ENCODE assay signal across 19 cellular contexts in genomic region chr18:21979171-21979560, GRCh38.
DNase-seq lines count a peak whose midpoint lies in the region; ATAC-seq, FAIRE-seq and TF ChIP-seq lines count a peak whose summit lies in the region.
"Had no signal": no experiment of that assay in that cellular context is flagged by ENCODE, and none has a peak within 500 bp of the region (broad histone marks: within the 10 kb centered on the region; RNA-seq: fewer than 3 reads in every experiment).

No MANE protein-coding gene starts in this region.

- H3K4me3 ChIP-seq in HepG2 (replicated peaks in 1 of 3; ENCODE audit: insufficient read depth in 1 of 3, low read depth in 2 of 3, low read length in 3 of 3), result peak overlapping the region; percentile 44 to 63 (median 53)
- no peak overlapping the region for H3K4me3 ChIP-seq in right lobe of liver
- no peak overlapping the region for H3K4me3 ChIP-seq in hepatocyte
- H3K4me3 ChIP-seq: Peyer's patch, SJCRH30 had no signal

- TF ChIP-seq CTCF in HepG2 (CRISPR knock-in tag; IDR thresholded peaks at IDR 0.05), result no peak
- no peak for TF ChIP-seq CTCF in right lobe of liver (IDR thresholded peaks at IDR 0.05)
- no peak for TF ChIP-seq CTCF in hepatocyte (IDR thresholded peaks at IDR 0.05; ENCODE audit: poor library complexity)
- no peak for TF ChIP-seq CTCF in nephron progenitor cell (IDR thresholded peaks at IDR 0.05)

- H3K9me2 ChIP-seq in hepatocyte (replicated peaks; ENCODE audit: insufficient read depth), result no peaks in the 10 kb centered on the region

- peak; percentile 46 for FAIRE-seq in HepG2 (lab: Jason Lieb, UNC)
- FAIRE-seq: A204.1 had no signal

- BruUV-seq in HepG2 (replicated peaks; lab: Mats Ljungman, UMichigan), result no TSS peak

- H2AFZ ChIP-seq in HepG2 (ENCODE audit: low read length) (no peak overlapping the region), hepatocyte (peak overlapping the region; percentile 47)

- POLR2A ChIA-PET in HepG2 (lab: Yijun Ruan, JAX), result no interaction called here

- ATAC-seq in HepG2, result peak; percentile 52
- no peak for ATAC-seq in right lobe of liver
- no peak for ATAC-seq in HG03135 (IDR thresholded peaks at IDR 0.05; ENCODE audit: unreplicated experiment)
- ATAC-seq: T-cell had no signal

- H3K4me2 ChIP-seq in HepG2 (ENCODE audit: low read depth, low read length), result peak overlapping the region; percentile 91
- H3K4me2 ChIP-seq in hepatocyte, result peak overlapping the region; percentile 62

- peaks cover 54% of the 10 kb centered on the region for H3K4me1 Mint-ChIP-seq in nephron progenitor cell
- H3K4me1 Mint-ChIP-seq: B cell, CD14-positive monocyte, T-cell had no signal

- H3K9me3 ChIP-seq in HepG2 (ENCODE audit: low read length) (no peaks in the 10 kb centered on the region), right lobe of liver (peaks cover 0 to 2% (median 0%) of the 10 kb centered on the region in 4 donors), hepatocyte (ENCODE audit: low read depth) (no peaks in the 10 kb centered on the region)
- H3K9me3 ChIP-seq: Peyer's patch, SJCRH30 had no signal

- H3K27ac ChIP-seq in HepG2 (ENCODE audit: extremely low read length, insufficient read depth, low read length) (peak overlapping the region; percentile 46), right lobe of liver (no peak overlapping the region), hepatocyte (peak overlapping the region; percentile 88)
- H3K27ac ChIP-seq: Peyer's patch, SJCRH30 had no signal

- peak overlapping the region; percentile 45 for H3K4me3 Mint-ChIP-seq in nephron progenitor cell
- H3K4me3 Mint-ChIP-seq: B cell, CD14-positive monocyte, T-cell had no signal

- H3K36me3 ChIP-seq in HepG2 (replicated peaks in 1 of 2; ENCODE audit: control insufficient read depth in 1 of 2, insufficient read depth in 2 of 2, low read length in 2 of 2) (no peaks in the 10 kb centered on the region), right lobe of liver (no peaks in the 10 kb centered on the region), hepatocyte (replicated peaks; ENCODE audit: insufficient read depth, low read depth) (no peaks in the 10 kb centered on the region)
- H3K36me3 ChIP-seq: Peyer's patch, SJCRH30 had no signal

- intact Hi-C loops in HepG2 (cut with micrococcal nuclease; ENCODE audit: unreplicated experiment), result no loop called here
- intact Hi-C loops in right lobe of liver (cut with DNase I), result no loop called here

- H3K4me1 ChIP-seq in HepG2 (ENCODE audit: insufficient read depth, low read length) (peaks cover 40% of the 10 kb centered on the region), right lobe of liver (peaks cover 0 to 14% (median 7%) of the 10 kb centered on the region in 4 donors), hepatocyte (ENCODE audit: insufficient read depth) (peaks cover 7% of the 10 kb centered on the region)
- H3K4me1 ChIP-seq: Peyer's patch, SJCRH30 had no signal

- CTCF ChIA-PET in HepG2 (lab: Yijun Ruan, JAX; ENCODE audit: low intra/inter-chr PET ratio, low total read pairs), result no interaction called here

- in situ Hi-C loops in HepG2 (cut with HindIII; ENCODE audit: extremely low pct_ligation_motif_present, low pct_unique_long_range_greater_than_20kb), result no loop called here

- peaks cover 2% of the 10 kb centered on the region for H3K27me3 Mint-ChIP-seq in nephron progenitor cell (ENCODE audit: low read depth, poor library complexity)
- H3K27me3 Mint-ChIP-seq: B cell had no signal

- TF ChIP-seq POLR2A in HepG2 (IDR thresholded peaks at IDR 0.05; ENCODE audit: insufficient read depth in 1 of 2, low read depth in 2 of 2, low read length in 2 of 2) (no peak), right lobe of liver (IDR thresholded peaks at IDR 0.05) (no peak)

- no peak for TF ChIP-seq RAD21 in HepG2 (CRISPR knock-in tag; IDR thresholded peaks at IDR 0.05)

- H3K27me3 ChIP-seq in HepG2 (ENCODE audit: control insufficient read depth in 1 of 2, insufficient read depth in 2 of 2, low read length in 2 of 2) (no peaks in the 10 kb centered on the region), right lobe of liver (no peaks in the 10 kb centered on the region), hepatocyte (no peaks in the 10 kb centered on the region)
- H3K27me3 ChIP-seq: Peyer's patch, SJCRH30 had no signal

- peak overlapping the region; percentile 37; the same call in 1 of the 2 replicates for H3K9ac ChIP-seq in HepG2 (ENCODE audit: insufficient read depth, low read depth, low read length)

- DNase-seq in HepG2 (ENCODE audit: low spot score), result peak; percentile 75
- no peak for DNase-seq in right lobe of liver
- peak; percentile 49 for DNase-seq in hepatocyte (ENCODE audit: low spot score)
- peak; percentile 48 for DNase-seq in nephron progenitor cell
- no peak for DNase-seq in hepatic stellate cell (ENCODE audit: low spot score)
- no peak for DNase-seq in SIG-M5 treated with dmso at 0.1 percent for 504 hours (lab: John Stamatoyannopoulos, UW; ENCODE audit: unreplicated experiment)
- DNase-seq: EL, HCEC 1CT, Kasumi-1, NCI-H187 treated with DMSO at 0.1 percent for 48 hours, NCI-H2107, NCI-H510A, Peyer's patch, SJCRH30, T-cell had no signal

- peaks cover 11% of the 10 kb centered on the region for H3K36me3 Mint-ChIP-seq in nephron progenitor cell (ENCODE audit: low read depth)
- H3K36me3 Mint-ChIP-seq: CD14-positive monocyte, T-cell had no signal

- 5% methylated on average over 3 of the region's 4 CpGs for WGBS in HepG2 (ENCODE audit: low lambda C conversion rate)
- 85% methylated on average over 4 of the region's 4 CpGs for WGBS in right lobe of liver (ENCODE audit: insufficient coverage, low coverage, low lambda C conversion rate, missing lambda C conversion rate)
- 26% methylated on average over 4 of the region's 4 CpGs for WGBS in hepatocyte (ENCODE audit: low lambda C conversion rate, missing lambda C conversion rate)

- H3K9me3 Mint-ChIP-seq in nephron progenitor cell, result peaks cover 21% of the 10 kb centered on the region

- peak overlapping the region; percentile 95 for H3K27ac Mint-ChIP-seq in nephron progenitor cell
- H3K27ac Mint-ChIP-seq: B cell, CD14-positive monocyte, T-cell had no signal

- TF ChIP-seq EP300 in HepG2 (IDR thresholded peaks at IDR 0.05; ENCODE audit: low read depth in 2 of 2, low read length in 2 of 2), result no peak; a peak in 1 of 4 replicates
- TF ChIP-seq EP300 in HepG2 (CRISPR knock-in tag; IDR thresholded peaks at IDR 0.05; ENCODE audit: borderline replicate concordance), result no peak

- no peaks in the 10 kb centered on the region for H3K79me2 ChIP-seq in HepG2 (ENCODE audit: insufficient read depth, low read length)
- no peaks in the 10 kb centered on the region for H3K79me2 ChIP-seq in hepatocyte

- H4K20me1 ChIP-seq in HepG2 (ENCODE audit: insufficient read depth, low read length) (no peaks in the 10 kb centered on the region), hepatocyte (ENCODE audit: insufficient read depth, poor library complexity, severe bottlenecking) (no peaks in the 10 kb centered on the region)

TF ChIP-seq in HepG2, 621 proteins besides CTCF, POLR2A, EP300 and RAD21 (continues in another document):
- no peak for TF ChIP-seq ZNF777 (CRISPR knock-in tag; IDR thresholded peaks at IDR 0.05)
- TF ChIP-seq, protein P1, sequence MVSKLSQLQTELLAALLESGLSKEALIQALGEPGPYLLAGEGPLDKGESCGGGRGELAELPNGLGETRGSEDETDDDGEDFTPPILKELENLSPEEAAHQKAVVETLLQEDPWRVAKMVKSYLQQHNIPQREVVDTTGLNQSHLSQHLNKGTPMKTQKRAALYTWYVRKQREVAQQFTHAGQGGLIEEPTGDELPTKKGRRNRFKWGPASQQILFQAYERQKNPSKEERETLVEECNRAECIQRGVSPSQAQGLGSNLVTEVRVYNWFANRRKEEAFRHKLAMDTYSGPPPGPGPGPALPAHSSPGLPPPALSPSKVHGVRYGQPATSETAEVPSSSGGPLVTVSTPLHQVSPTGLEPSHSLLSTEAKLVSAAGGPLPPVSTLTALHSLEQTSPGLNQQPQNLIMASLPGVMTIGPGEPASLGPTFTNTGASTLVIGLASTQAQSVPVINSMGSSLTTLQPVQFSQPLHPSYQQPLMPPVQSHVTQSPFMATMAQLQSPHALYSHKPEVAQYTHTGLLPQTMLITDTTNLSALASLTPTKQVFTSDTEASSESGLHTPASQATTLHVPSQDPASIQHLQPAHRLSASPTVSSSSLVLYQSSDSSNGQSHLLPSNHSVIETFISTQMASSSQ (IDR thresholded peaks at IDR 0.05; ENCODE audit: low read depth), result no peak
- TF ChIP-seq, protein P1 (CRISPR knock-in tag; IDR thresholded peaks at IDR 0.05; ENCODE audit: borderline replicate concordance), result no peak
- no peak for TF ChIP-seq SOX13 (IDR thresholded peaks at IDR 0.05)
- TF ChIP-seq SOX13 (CRISPR knock-in tag; conservative IDR thresholded peaks at IDR 0.05 in 1 of 2, IDR thresholded peaks at IDR 0.05 in 1 of 2), result peak in 1 of 2 experiments; percentile 30; a peak in 1 of 4 replicates
- TF ChIP-seq HDAC2 (CRISPR knock-in tag; IDR thresholded peaks at IDR 0.05), result peak; percentile 31
- TF ChIP-seq REXO4 (CRISPR knock-in tag; IDR thresholded peaks at IDR 0.05; ENCODE audit: borderline replicate concordance), result no peak
- no peak for TF ChIP-seq ZNF713 (CRISPR knock-in tag; IDR thresholded peaks at IDR 0.05)
- TF ChIP-seq BRCA1 (CRISPR knock-in tag; IDR thresholded peaks at IDR 0.05), result no peak
- peak; percentile 44; the same call in 1 of the 2 replicates for TF ChIP-seq SAP130 (CRISPR knock-in tag; IDR thresholded peaks at IDR 0.05; ENCODE audit: low read depth)
- TF ChIP-seq ZNF329 (CRISPR knock-in tag; IDR thresholded peaks at IDR 0.05; ENCODE audit: low read depth), result no peak
- TF ChIP-seq KLF12 (CRISPR knock-in tag; IDR thresholded peaks at IDR 0.05; ENCODE audit: borderline replicate concordance), result no peak
- no peak for TF ChIP-seq ZNF768 (CRISPR knock-in tag; IDR thresholded peaks at IDR 0.05)
- TF ChIP-seq NFE2L2 (IDR thresholded peaks at IDR 0.05; ENCODE audit: low read length), result no peak
- no peak for TF ChIP-seq TOE1 (CRISPR knock-in tag; IDR thresholded peaks at IDR 0.05)

Comparison
In these comparisons a context has a peak if more than half of its experiments do, and no peak if none do; other contexts are left out.
1. DNase-seq: peak in HepG2 (single experiment), hepatocyte (single experiment) and nephron progenitor cell (single experiment); none in right lobe of liver (0 of 3), hepatic stellate cell (single experiment) and SIG-M5 treated with dmso at 0.1 percent for 504 hours (single experiment).
2. H3K27ac ChIP-seq: peak in HepG2 (single experiment) and hepatocyte (single experiment); none in right lobe of liver (0 of 3).
3. H3K4me3 ChIP-seq: peak in HepG2 (3 of 3); none in right lobe of liver (0 of 3) and hepatocyte (single experiment).